24 cellular contexts compared by ENCODE assay signal in the genomic region with DNA sequence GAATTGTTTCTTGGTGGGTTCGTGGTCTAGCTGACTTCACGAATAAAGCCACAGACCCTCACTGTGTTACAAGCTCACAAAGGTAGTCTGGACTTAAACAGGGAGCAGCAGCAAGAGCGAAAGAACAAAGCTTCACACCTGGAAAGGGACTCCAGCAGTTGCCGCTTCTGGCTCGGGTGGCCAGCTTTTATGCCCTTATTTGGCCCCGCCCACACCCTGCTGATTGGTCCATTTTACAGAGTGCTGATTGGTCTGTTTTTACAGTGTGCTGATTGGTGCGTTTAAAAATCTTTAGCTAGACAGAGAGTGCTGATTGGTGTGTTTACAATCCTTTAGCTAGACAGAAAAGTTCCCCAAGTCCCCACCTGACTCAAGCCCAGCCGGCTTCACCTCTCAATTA.
"Had no signal": no experiment of that assay in that cellular context is flagged by ENCODE, and none has a peak within 500 bp of the region (broad histone marks: within the 10 kb centered on the region; RNA-seq: fewer than 3 reads in every experiment).

No MANE protein-coding gene starts in this region.

- H3K27me3 ChIP-seq: foreskin keratinocyte, hepatocyte, left lung had no signal

- H3K9me3 ChIP-seq: esophagus muscularis mucosa, gastroesophageal sphincter, lower lobe of right lung, mucosa of descending colon had no signal

- H3K79me2 ChIP-seq: hepatocyte had no signal

- H3K4me1 ChIP-seq: foreskin keratinocyte, gastroesophageal sphincter, heart left ventricle, left lung, lower lobe of right lung had no signal

- DNase-seq: dermis blood vessel endothelial cell; dorsolateral prefrontal cortex; effector CD4-positive, alpha-beta T cell; effector memory CD4-positive, alpha-beta T cell; foreskin keratinocyte; heart left ventricle; hypothalamus; immature natural killer cell; islet precursor cell; kidney; kidney glomerular epithelial cell; left lung; left ventricle myocardium superior; lower lobe of right lung; mesenchymal stem cell; mucosa of descending colon; naive B cell had no signal

- H3K27ac ChIP-seq: coronary artery, dorsolateral prefrontal cortex, esophagus muscularis mucosa, foreskin keratinocyte, gastroesophageal sphincter, heart left ventricle, hepatocyte, left lung, lower lobe of right lung had no signal

- H3K4me3 ChIP-seq: coronary artery, dorsolateral prefrontal cortex, esophagus muscularis mucosa, gastroesophageal sphincter, heart left ventricle, hepatocyte, left lung, lower lobe of right lung, mucosa of descending colon had no signal

- H3K36me3 ChIP-seq: esophagus muscularis mucosa, gastroesophageal sphincter, heart left ventricle, left lung, lower lobe of right lung had no signal

- FAIRE-seq: colon, endothelial cell of umbilical vein, frontal cortex, kidney had no signal

- H2AFZ ChIP-seq: hepatocyte had no signal

- ATAC-seq: foreskin keratinocyte, gastroesophageal sphincter, heart left ventricle, left lung, left ventricle myocardium superior, lower lobe of right lung, mucosa of descending colon had no signal

- H3K4me2 ChIP-seq: hepatocyte had no signal
